ENCODE assay signal across 7 cellular contexts in the genomic region with DNA sequence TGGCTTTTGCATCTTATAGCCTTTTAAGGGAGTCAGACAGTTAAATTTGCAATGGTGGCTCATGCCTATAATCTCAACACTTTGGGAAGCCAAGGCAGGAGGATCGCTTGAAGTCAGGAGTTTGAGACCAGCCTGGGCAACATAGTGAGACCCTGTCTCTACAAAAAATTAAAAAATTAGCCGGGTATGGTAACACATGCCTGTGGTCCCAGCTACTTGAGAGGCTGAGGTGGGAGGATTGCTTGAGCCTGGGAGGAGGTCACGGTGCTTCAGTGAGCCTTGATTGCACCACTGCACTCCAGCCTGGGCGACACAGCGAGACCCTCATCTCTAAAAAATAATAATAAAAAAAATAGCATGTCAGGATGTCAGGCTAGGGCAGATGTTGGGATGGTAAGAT. TPM values are rescaled to one million over a fixed set of nuclear protein-coding genes. Genes with fewer than 3 reads are reported as not detected.
"Had no signal": no experiment of that assay in that cellular context is flagged by ENCODE, and none has a peak within 500 bp of the region (broad histone marks: within the 10 kb centered on the region; RNA-seq: fewer than 3 reads in every experiment).

No MANE protein-coding gene starts in this region.

RNA-seq across cellular contexts. Expression of a gene that starts 35.9 kb away (rescaled TPM):
- total RNA-seq: progenitor cell of endocrine pancreas had no signal

RNA-seq across cellular contexts. Expression of a gene that starts 44.0 kb away (rescaled TPM):
- total RNA-seq: activated B cell treated with CpG ODN at 0.5 μM for 24 hours; activated CD8-positive, alpha-beta T cell treated with anti-CD3 and anti-CD28 coated beads for 36 hours; foreskin keratinocyte; naive thymus-derived CD8-positive, alpha-beta T cell; occipital lobe; temporal lobe had no signal
- polyA plus RNA-seq: foreskin keratinocyte had no signal
